Comparison of ENCODE assay signal across 2 cellular contexts in genomic region chr13:29861694-29862110, GRCh38.
TF ChIP-seq lines count a peak whose summit lies in the region.

No MANE protein-coding gene starts in this region.

TF ChIP-seq in IMR-90, 13 proteins besides CTCF, POLR2A, EP300 and RAD21:
- TF ChIP-seq CHD1 (IDR thresholded peaks at IDR 0.05; ENCODE audit: low read depth, low read length) (no peak), SMC3 (IDR thresholded peaks at IDR 0.05; ENCODE audit: low read depth, low read length) (0 out of 2 replicates have a peak, but pooled peaks have one; percentile 4), RFX5 (IDR thresholded peaks at IDR 0.05; ENCODE audit: low read depth, low read length) (no peak), MAFK (IDR thresholded peaks at IDR 0.05; ENCODE audit: low read depth, low read length) (0 out of 2 replicates have a peak, but pooled peaks have one; percentile 0), USF2 (IDR thresholded peaks at IDR 0.05; ENCODE audit: low read depth, low read length) (no peak), RCOR1 (IDR thresholded peaks at IDR 0.05; ENCODE audit: insufficient replicate concordance, low read length) (no peak), MXI1 (IDR thresholded peaks at IDR 0.05; ENCODE audit: borderline replicate concordance, low read depth, low read length) (peak; percentile 35; the same call in 1 of the 2 replicates), MAZ (IDR thresholded peaks at IDR 0.05; ENCODE audit: borderline replicate concordance, low read depth, low read length) (no peak), FOS (IDR thresholded peaks at IDR 0.05; ENCODE audit: low read depth, low read length) (no peak), BHLHE40 (IDR thresholded peaks at IDR 0.05; ENCODE audit: low read depth, low read length) (0 out of 2 replicates have a peak, but pooled peaks have one; percentile 53), CEBPB (IDR thresholded peaks at IDR 0.05; ENCODE audit: low read depth, low read length) (peak; percentile 51; the same call in 1 of the 2 replicates), NFE2L2 (IDR thresholded peaks at IDR 0.05; ENCODE audit: low read depth, low read length) (no peak)
- TF ChIP-seq, protein P1, sequence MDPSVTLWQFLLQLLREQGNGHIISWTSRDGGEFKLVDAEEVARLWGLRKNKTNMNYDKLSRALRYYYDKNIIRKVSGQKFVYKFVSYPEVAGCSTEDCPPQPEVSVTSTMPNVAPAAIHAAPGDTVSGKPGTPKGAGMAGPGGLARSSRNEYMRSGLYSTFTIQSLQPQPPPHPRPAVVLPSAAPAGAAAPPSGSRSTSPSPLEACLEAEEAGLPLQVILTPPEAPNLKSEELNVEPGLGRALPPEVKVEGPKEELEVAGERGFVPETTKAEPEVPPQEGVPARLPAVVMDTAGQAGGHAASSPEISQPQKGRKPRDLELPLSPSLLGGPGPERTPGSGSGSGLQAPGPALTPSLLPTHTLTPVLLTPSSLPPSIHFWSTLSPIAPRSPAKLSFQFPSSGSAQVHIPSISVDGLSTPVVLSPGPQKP (IDR thresholded peaks at IDR 0.05; ENCODE audit: borderline replicate concordance, low read depth, low read length): no peak
TF ChIP-seq in IMR-90: peak in this region for 5.

TF ChIP-seq in H1, 55 proteins besides CTCF, POLR2A, EP300 and RAD21:
- TF ChIP-seq HDAC2 (IDR thresholded peaks at IDR 0.05; ENCODE audit: borderline replicate concordance in 1 of 2, low read depth in 2 of 2, low read length in 2 of 2) (no peak), RXRA (IDR thresholded peaks at IDR 0.05; ENCODE audit: insufficient read depth, low read depth, low read length) (no peak), EZH2 (IDR thresholded peaks at IDR 0.05; ENCODE audit: low read depth, low read length, severe bottlenecking) (no peak), SP4 (IDR thresholded peaks at IDR 0.05; ENCODE audit: low read length) (no peak), POU5F1 (IDR thresholded peaks at IDR 0.05; ENCODE audit: low read depth, low read length) (no peak), SIX5 (IDR thresholded peaks at IDR 0.05; ENCODE audit: low read depth, low read length) (no peak), CTBP2 (IDR thresholded peaks at IDR 0.05; ENCODE audit: borderline replicate concordance, insufficient read depth, insufficient read length, low read length) (no peak), KDM1A (IDR thresholded peaks at IDR 0.05; ENCODE audit: borderline replicate concordance, low read length) (no peak), PHF8 (conservative IDR thresholded peaks at IDR 0.05; ENCODE audit: low read depth, low read length) (no peak), SP2 (IDR thresholded peaks at IDR 0.05; ENCODE audit: low read length) (no peak), CHD1 (IDR thresholded peaks at IDR 0.05; ENCODE audit: low read depth, low read length) (no peak), SIN3A (conservative IDR thresholded peaks at IDR 0.05 in 1 of 2, IDR thresholded peaks at IDR 0.05 in 1 of 2; ENCODE audit: low read depth in 1 of 2, low read length in 2 of 2) (no peak), BCL11A (IDR thresholded peaks at IDR 0.05; ENCODE audit: low read depth in 2 of 2, low read length in 2 of 2) (no peak), RNF2 (IDR thresholded peaks at IDR 0.05; ENCODE audit: borderline replicate concordance, low read depth, low read length, missing control alignments, poor library complexity, severe bottlenecking) (no peak)
